ENCODE assay signal across 13 cellular contexts in the genomic region with DNA sequence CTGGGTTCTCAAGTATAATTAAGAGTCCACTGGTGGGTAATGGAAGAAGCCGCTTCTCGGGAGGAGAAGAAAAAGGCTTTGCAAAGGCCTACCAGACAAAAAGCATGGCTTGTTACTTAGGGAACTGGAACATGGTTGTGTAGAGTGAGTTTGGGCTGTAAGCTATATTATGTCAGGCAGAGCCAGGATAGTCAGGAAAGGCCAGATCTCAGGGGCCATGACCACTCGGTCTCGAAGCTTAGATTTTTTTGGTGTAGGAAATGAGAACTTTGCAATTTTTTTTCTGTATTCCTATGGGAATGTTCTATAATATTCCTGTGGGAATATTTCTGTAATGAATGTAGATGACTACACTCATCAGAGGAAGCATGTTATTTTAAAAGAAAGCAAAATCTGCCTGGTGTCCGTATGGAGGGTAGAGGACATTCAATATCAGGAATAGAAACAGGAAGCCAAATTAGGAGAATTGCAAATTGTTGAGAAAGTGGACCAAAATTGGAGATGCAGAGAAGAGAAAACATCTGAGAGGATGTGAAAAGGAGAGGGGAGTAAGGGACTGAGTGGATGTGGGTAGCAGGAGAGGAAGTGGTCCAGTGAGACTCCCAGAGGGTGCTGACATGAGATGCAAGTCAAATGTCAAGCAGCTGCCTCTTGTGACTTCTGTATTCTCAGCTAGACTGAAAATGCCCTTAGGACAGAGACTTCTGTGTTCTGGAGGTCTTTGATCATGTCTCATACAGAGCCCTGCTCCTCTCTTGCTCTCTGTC. TPM values are rescaled to one million over a fixed set of nuclear protein-coding genes. Genes with fewer than 3 reads are reported as not detected.
DNase-seq lines count a peak whose midpoint lies in the region; ATAC-seq and TF ChIP-seq lines count a peak whose summit lies in the region.
"Had no signal": no experiment of that assay in that cellular context is flagged by ENCODE, and none has a peak within 500 bp of the region (broad histone marks: within the 10 kb centered on the region; RNA-seq: fewer than 3 reads in every experiment).

No MANE protein-coding gene starts in this region.

- H3K4me3 ChIP-seq in GM12864 (ENCODE audit: low read depth, low read length) = no peak overlapping the region
- H3K4me3 ChIP-seq in OCI-LY3 (ENCODE audit: low read length) = peak overlapping the region; percentile 30
- H3K4me3 ChIP-seq in left lung = no peak overlapping the region
- H3K4me3 ChIP-seq in GM23248 = no peak overlapping the region
- no peak overlapping the region for H3K4me3 ChIP-seq in ovary

- H4K20me1 ChIP-seq in OCI-LY3 (ENCODE audit: insufficient read depth, low read length) (no peaks in the 10 kb centered on the region), GM23248 (ENCODE audit: insufficient read depth) (no peaks in the 10 kb centered on the region)

- H3K36me3 ChIP-seq in OCI-LY3 (replicated peaks; ENCODE audit: low read depth, low read length) (peaks cover 11% of the 10 kb centered on the region), left lung (no peaks in the 10 kb centered on the region), GM23248 (ENCODE audit: low read depth) (no peaks in the 10 kb centered on the region), ovary (no peaks in the 10 kb centered on the region)
- H3K36me3 ChIP-seq: brain microvascular endothelial cell had no signal

- ATAC-seq in GM19397 (IDR thresholded peaks at IDR 0.05; ENCODE audit: unreplicated experiment) = peak; percentile 82
- ATAC-seq in HG03025 (IDR thresholded peaks at IDR 0.05; ENCODE audit: low FRiP score, unreplicated experiment) = peak; percentile 91
- ATAC-seq in left lung = no peak

- H3K9me2 ChIP-seq in GM23248 (ENCODE audit: insufficient read depth) = no peaks in the 10 kb centered on the region

- H3K27ac ChIP-seq in OCI-LY3 (ENCODE audit: low read length) (peak overlapping the region; percentile 94), left lung (no peak overlapping the region), GM23248 (no peak overlapping the region), ovary (no peak overlapping the region)
- H3K27ac ChIP-seq: brain microvascular endothelial cell had no signal

- WGBS in GM23248 (ENCODE audit: low coverage in 1 of 2, low lambda C conversion rate in 2 of 2, missing lambda C conversion rate in 2 of 2), 2 experiments = 95 to 99% methylated on average over 5 of the region's 5 CpGs
- 79 to 89% (median 88%) methylated on average over 5 of the region's 5 CpGs for WGBS in ovary, 3 donors

- H3K79me2 ChIP-seq in OCI-LY3 (ENCODE audit: low read length) (no peaks in the 10 kb centered on the region), GM23248 (ENCODE audit: insufficient read depth) (no peaks in the 10 kb centered on the region)

- TF ChIP-seq EP300 in ovary (IDR thresholded peaks at IDR 0.05) = no peak

- no peaks in the 10 kb centered on the region for H3F3A ChIP-seq in GM23248 (ENCODE audit: insufficient read depth)

- H3K9ac ChIP-seq in OCI-LY3 (ENCODE audit: low read length) (peak overlapping the region; percentile 60), GM23248 (no peak overlapping the region)

- no peak for TF ChIP-seq CTCF in GM12864 (IDR thresholded peaks at IDR 0.05; ENCODE audit: low read depth, low read length, missing control alignments)
- peak; percentile 19 for TF ChIP-seq CTCF in OCI-LY3 (IDR thresholded peaks at IDR 0.05; ENCODE audit: low read depth, low read length)
- no peak for TF ChIP-seq CTCF in left lung (IDR thresholded peaks at IDR 0.05)
- no peak for TF ChIP-seq CTCF in ovary (IDR thresholded peaks at IDR 0.05)

- in situ Hi-C loops in GM23248 (cut with MboI) = no loop called here

- intact Hi-C loops in left lung (cut with DNase I) (no loop called here), ovary (cut with DNase I) (no loop called here)

- peak; percentile 80 for DNase-seq in GM12864 (ENCODE audit: low read depth)
- DNase-seq in left lung = no peak
- DNase-seq in GM23248 = no peak
- DNase-seq in activated T-cell treated with anti-CD3 and anti-CD28 coated beads, Interleukin-2, amount 50 U/mL, for 48 hours = no peak
- DNase-seq in ovary = no peak
- DNase-seq: brain microvascular endothelial cell, NCI-H2227 treated with DMSO at 0.1 percent for 48 hours had no signal

- no peak for TF ChIP-seq POLR2A in ovary (IDR thresholded peaks at IDR 0.05)

- peaks cover 87% of the 10 kb centered on the region for H3K4me1 ChIP-seq in OCI-LY3 (ENCODE audit: low read length)
- H3K4me1 ChIP-seq in left lung = peaks cover 6% of the 10 kb centered on the region in 2 donors
- peaks cover 5% of the 10 kb centered on the region; the same call in 1 of the 2 replicates for H3K4me1 ChIP-seq in GM23248 (ENCODE audit: insufficient read depth)
- no peaks in the 10 kb centered on the region for H3K4me1 ChIP-seq in ovary (ENCODE audit: insufficient read depth)

- H3K9me3 ChIP-seq in OCI-LY3 (ENCODE audit: insufficient read depth, low read length) (no peaks in the 10 kb centered on the region; the same call in 1 of the 2 replicates), left lung (no peaks in the 10 kb centered on the region), GM23248 (ENCODE audit: low read depth) (no peaks in the 10 kb centered on the region), ovary (no peaks in the 10 kb centered on the region)

- H2AFZ ChIP-seq in OCI-LY3 (ENCODE audit: low read depth, low read length) (no peak overlapping the region), GM23248 (no peak overlapping the region)

- H3K27me3 ChIP-seq in OCI-LY3 (ENCODE audit: low read depth, low read length) = no peaks in the 10 kb centered on the region
- peaks cover 0 to 21% of the 10 kb centered on the region in 2 donors for H3K27me3 ChIP-seq in left lung
- no peaks in the 10 kb centered on the region for H3K27me3 ChIP-seq in GM23248 (replicated peaks; ENCODE audit: insufficient read depth)
- H3K27me3 ChIP-seq in ovary = no peaks in the 10 kb centered on the region
- H3K27me3 ChIP-seq: brain microvascular endothelial cell had no signal

- peak overlapping the region; percentile 57 for H3K4me2 ChIP-seq in OCI-LY3 (ENCODE audit: low read length)
- H3K4me2 ChIP-seq in GM23248 (ENCODE audit: unreplicated experiment) = no peak overlapping the region

RNA-seq across cellular contexts. Expression of a gene that starts 45.2 kb away (rescaled TPM):
- total RNA-seq in left lung = not detected
- total RNA-seq in GM23248 (2014; rRNA removed; shearing (Covaris generic)) = not detected in 2 replicates
- polyA plus RNA-seq in GM23248 (2016; fragmentation: Nextera tagmentation; extraction: Ambion mirVana) = not detected in 2 replicates
- total RNA-seq in ovary = under 1 TPM in 3 of 7 donors, not detected in 4; 0.12 to 0.50 (median 0.23) TPM
- polyA plus RNA-seq in ovary = not detected
- total RNA-seq: glomerular endothelial cell; natural killer cell treated with Interleukin-12 subunit alpha and Interleukin-12 subunit beta and Interleukin-15 and Interleukin-18, amount 100 ng/mL, for 72 hours had no signal
- polyA plus RNA-seq: CD14-positive monocyte had no signal
